1 cellular context compared by ENCODE assay signal in the genomic region with DNA sequence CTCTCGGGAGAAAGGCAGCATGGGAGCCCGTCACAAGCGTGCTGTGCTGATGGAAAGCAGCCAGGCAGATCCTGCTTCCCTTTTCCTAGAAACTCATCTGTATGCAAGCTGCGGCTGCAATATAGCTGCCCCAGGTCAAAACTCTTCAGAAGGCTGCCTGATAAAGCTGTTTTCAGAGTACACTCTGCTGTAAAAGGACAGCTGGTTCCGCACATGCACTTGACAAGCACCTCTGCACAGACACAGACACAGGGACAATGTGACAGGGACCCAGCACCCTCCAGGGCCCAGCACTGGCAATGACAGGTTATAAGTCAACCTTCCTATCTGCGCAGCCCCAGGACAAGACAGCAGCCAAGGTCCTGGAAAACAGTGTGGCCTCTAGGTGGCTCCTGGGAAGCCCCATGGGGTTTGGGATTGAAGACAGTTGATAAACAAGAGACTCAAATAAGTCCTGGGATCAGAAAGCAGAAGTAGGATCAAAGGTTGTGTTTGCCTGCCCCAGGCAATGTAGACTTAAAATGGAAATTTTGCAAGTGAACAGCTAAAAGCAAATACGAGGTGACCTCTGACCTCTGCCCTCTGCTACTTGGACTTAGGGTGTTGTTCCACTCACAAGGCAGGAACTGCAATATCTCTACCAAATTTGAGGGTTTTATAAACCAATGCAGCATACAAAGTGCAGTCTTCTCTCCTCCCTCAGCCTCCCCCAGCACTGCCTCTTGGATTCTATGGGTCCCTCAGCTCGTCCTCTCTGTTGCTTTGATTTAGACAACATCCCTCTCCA.
TF ChIP-seq lines count a peak whose summit lies in the region.

No MANE protein-coding gene starts in this region.

TF ChIP-seq in HepG2, 621 proteins besides CTCF, POLR2A, EP300 and RAD21 (continued from another document and continues in another):
- TF ChIP-seq, protein P1, sequence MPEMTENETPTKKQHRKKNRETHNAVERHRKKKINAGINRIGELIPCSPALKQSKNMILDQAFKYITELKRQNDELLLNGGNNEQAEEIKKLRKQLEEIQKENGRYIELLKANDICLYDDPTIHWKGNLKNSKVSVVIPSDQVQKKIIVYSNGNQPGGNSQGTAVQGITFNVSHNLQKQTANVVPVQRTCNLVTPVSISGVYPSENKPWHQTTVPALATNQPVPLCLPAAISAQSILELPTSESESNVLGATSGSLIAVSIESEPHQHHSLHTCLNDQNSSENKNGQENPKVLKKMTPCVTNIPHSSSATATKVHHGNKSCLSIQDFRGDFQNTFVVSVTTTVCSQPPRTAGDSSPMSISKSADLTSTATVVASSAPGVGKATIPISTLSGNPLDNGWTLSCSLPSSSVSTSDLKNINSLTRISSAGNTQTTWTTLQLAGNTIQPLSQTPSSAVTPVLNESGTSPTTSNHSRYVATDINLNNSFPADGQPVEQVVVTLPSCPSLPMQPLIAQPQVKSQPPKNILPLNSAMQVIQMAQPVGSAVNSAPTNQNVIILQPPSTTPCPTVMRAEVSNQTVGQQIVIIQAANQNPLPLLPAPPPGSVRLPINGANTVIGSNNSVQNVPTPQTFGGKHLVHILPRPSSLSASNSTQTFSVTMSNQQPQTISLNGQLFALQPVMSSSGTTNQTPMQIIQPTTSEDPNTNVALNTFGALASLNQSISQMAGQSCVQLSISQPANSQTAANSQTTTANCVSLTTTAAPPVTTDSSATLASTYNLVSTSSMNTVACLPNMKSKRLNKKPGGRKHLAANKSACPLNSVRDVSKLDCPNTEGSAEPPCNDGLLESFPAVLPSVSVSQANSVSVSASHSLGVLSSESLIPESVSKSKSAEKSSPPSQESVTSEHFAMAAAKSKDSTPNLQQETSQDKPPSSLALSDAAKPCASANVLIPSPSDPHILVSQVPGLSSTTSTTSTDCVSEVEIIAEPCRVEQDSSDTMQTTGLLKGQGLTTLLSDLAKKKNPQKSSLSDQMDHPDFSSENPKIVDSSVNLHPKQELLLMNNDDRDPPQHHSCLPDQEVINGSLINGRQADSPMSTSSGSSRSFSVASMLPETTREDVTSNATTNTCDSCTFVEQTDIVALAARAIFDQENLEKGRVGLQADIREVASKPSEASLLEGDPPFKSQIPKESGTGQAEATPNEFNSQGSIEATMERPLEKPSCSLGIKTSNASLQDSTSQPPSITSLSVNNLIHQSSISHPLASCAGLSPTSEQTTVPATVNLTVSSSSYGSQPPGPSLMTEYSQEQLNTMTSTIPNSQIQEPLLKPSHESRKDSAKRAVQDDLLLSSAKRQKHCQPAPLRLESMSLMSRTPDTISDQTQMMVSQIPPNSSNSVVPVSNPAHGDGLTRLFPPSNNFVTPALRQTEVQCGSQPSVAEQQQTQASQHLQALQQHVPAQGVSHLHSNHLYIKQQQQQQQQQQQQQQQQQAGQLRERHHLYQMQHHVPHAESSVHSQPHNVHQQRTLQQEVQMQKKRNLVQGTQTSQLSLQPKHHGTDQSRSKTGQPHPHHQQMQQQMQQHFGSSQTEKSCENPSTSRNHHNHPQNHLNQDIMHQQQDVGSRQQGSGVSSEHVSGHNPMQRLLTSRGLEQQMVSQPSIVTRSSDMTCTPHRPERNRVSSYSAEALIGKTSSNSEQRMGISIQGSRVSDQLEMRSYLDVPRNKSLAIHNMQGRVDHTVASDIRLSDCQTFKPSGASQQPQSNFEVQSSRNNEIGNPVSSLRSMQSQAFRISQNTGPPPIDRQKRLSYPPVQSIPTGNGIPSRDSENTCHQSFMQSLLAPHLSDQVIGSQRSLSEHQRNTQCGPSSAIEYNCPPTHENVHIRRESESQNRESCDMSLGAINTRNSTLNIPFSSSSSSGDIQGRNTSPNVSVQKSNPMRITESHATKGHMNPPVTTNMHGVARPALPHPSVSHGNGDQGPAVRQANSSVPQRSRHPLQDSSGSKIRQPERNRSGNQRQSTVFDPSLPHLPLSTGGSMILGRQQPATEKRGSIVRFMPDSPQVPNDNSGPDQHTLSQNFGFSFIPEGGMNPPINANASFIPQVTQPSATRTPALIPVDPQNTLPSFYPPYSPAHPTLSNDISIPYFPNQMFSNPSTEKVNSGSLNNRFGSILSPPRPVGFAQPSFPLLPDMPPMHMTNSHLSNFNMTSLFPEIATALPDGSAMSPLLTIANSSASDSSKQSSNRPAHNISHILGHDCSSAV (CRISPR knock-in tag; IDR thresholded peaks at IDR 0.05; ENCODE audit: borderline replicate concordance), result no peak
- TF ChIP-seq WIZ (CRISPR knock-in tag; IDR thresholded peaks at IDR 0.05) (no peak), ZNF570 (CRISPR knock-in tag; IDR thresholded peaks at IDR 0.05; ENCODE audit: borderline replicate concordance) (no peak), TRIM24 (CRISPR knock-in tag; IDR thresholded peaks at IDR 0.05) (peak; percentile 90), ZNF12 (CRISPR knock-in tag; IDR thresholded peaks at IDR 0.05) (0 out of 2 replicates have a peak, but pooled peaks have one; percentile 6), KLF15 (CRISPR knock-in tag; IDR thresholded peaks at IDR 0.05; ENCODE audit: borderline replicate concordance) (no peak), HNRNPH1 (optimal IDR thresholded peaks at IDR 0.05; ENCODE audit: low read depth, low read length) (no peak), ISX (CRISPR knock-in tag; conservative IDR thresholded peaks at IDR 0.05) (no peak), REXO4 (CRISPR knock-in tag; IDR thresholded peaks at IDR 0.05; ENCODE audit: borderline replicate concordance) (no peak), ATF1 (CRISPR knock-in tag; IDR thresholded peaks at IDR 0.05) (no peak), ZNF468 (CRISPR knock-in tag; IDR thresholded peaks at IDR 0.05) (no peak), ZMYM4 (CRISPR knock-in tag; IDR thresholded peaks at IDR 0.05) (peak; percentile 85), HNF4G (IDR thresholded peaks at IDR 0.05; ENCODE audit: borderline replicate concordance, low read depth, low read length) (peak; percentile 100), HNF4G (CRISPR knock-in tag; IDR thresholded peaks at IDR 0.05; ENCODE audit: borderline replicate concordance, low read depth) (peak; percentile 99), ISL2 (CRISPR knock-in tag; IDR thresholded peaks at IDR 0.05) (peak; percentile 90), ZNF224 (CRISPR knock-in tag; IDR thresholded peaks at IDR 0.05) (no peak), JUN (CRISPR knock-in tag; IDR thresholded peaks at IDR 0.05) (peak; percentile 58; the same call in 1 of the 2 replicates)
- TF ChIP-seq, protein P2, sequence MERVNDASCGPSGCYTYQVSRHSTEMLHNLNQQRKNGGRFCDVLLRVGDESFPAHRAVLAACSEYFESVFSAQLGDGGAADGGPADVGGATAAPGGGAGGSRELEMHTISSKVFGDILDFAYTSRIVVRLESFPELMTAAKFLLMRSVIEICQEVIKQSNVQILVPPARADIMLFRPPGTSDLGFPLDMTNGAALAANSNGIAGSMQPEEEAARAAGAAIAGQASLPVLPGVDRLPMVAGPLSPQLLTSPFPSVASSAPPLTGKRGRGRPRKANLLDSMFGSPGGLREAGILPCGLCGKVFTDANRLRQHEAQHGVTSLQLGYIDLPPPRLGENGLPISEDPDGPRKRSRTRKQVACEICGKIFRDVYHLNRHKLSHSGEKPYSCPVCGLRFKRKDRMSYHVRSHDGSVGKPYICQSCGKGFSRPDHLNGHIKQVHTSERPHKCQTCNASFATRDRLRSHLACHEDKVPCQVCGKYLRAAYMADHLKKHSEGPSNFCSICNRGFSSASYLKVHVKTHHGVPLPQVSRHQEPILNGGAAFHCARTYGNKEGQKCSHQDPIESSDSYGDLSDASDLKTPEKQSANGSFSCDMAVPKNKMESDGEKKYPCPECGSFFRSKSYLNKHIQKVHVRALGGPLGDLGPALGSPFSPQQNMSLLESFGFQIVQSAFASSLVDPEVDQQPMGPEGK (CRISPR knock-in tag; IDR thresholded peaks at IDR 0.05), result peak; percentile 78
- TF ChIP-seq, protein P3, sequence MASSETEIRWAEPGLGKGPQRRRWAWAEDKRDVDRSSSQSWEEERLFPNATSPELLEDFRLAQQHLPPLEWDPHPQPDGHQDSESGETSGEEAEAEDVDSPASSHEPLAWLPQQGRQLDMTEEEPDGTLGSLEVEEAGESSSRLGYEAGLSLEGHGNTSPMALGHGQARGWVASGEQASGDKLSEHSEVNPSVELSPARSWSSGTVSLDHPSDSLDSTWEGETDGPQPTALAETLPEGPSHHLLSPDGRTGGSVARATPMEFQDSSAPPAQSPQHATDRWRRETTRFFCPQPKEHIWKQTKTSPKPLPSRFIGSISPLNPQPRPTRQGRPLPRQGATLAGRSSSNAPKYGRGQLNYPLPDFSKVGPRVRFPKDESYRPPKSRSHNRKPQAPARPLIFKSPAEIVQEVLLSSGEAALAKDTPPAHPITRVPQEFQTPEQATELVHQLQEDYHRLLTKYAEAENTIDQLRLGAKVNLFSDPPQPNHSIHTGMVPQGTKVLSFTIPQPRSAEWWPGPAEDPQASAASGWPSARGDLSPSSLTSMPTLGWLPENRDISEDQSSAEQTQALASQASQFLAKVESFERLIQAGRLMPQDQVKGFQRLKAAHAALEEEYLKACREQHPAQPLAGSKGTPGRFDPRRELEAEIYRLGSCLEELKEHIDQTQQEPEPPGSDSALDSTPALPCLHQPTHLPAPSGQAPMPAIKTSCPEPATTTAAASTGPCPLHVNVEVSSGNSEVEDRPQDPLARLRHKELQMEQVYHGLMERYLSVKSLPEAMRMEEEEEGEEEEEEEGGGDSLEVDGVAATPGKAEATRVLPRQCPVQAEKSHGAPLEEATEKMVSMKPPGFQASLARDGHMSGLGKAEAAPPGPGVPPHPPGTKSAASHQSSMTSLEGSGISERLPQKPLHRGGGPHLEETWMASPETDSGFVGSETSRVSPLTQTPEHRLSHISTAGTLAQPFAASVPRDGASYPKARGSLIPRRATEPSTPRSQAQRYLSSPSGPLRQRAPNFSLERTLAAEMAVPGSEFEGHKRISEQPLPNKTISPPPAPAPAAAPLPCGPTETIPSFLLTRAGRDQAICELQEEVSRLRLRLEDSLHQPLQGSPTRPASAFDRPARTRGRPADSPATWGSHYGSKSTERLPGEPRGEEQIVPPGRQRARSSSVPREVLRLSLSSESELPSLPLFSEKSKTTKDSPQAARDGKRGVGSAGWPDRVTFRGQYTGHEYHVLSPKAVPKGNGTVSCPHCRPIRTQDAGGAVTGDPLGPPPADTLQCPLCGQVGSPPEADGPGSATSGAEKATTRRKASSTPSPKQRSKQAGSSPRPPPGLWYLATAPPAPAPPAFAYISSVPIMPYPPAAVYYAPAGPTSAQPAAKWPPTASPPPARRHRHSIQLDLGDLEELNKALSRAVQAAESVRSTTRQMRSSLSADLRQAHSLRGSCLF (CRISPR knock-in tag; IDR thresholded peaks at IDR 0.05; ENCODE audit: borderline replicate concordance), result no peak
- TF ChIP-seq, protein P4, sequence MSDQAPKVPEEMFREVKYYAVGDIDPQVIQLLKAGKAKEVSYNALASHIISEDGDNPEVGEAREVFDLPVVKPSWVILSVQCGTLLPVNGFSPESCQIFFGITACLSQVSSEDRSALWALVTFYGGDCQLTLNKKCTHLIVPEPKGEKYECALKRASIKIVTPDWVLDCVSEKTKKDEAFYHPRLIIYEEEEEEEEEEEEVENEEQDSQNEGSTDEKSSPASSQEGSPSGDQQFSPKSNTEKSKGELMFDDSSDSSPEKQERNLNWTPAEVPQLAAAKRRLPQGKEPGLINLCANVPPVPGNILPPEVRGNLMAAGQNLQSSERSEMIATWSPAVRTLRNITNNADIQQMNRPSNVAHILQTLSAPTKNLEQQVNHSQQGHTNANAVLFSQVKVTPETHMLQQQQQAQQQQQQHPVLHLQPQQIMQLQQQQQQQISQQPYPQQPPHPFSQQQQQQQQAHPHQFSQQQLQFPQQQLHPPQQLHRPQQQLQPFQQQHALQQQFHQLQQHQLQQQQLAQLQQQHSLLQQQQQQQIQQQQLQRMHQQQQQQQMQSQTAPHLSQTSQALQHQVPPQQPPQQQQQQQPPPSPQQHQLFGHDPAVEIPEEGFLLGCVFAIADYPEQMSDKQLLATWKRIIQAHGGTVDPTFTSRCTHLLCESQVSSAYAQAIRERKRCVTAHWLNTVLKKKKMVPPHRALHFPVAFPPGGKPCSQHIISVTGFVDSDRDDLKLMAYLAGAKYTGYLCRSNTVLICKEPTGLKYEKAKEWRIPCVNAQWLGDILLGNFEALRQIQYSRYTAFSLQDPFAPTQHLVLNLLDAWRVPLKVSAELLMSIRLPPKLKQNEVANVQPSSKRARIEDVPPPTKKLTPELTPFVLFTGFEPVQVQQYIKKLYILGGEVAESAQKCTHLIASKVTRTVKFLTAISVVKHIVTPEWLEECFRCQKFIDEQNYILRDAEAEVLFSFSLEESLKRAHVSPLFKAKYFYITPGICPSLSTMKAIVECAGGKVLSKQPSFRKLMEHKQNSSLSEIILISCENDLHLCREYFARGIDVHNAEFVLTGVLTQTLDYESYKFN (CRISPR knock-in tag; conservative IDR thresholded peaks at IDR 0.05), result peak; percentile 99
- TF ChIP-seq, protein P5, sequence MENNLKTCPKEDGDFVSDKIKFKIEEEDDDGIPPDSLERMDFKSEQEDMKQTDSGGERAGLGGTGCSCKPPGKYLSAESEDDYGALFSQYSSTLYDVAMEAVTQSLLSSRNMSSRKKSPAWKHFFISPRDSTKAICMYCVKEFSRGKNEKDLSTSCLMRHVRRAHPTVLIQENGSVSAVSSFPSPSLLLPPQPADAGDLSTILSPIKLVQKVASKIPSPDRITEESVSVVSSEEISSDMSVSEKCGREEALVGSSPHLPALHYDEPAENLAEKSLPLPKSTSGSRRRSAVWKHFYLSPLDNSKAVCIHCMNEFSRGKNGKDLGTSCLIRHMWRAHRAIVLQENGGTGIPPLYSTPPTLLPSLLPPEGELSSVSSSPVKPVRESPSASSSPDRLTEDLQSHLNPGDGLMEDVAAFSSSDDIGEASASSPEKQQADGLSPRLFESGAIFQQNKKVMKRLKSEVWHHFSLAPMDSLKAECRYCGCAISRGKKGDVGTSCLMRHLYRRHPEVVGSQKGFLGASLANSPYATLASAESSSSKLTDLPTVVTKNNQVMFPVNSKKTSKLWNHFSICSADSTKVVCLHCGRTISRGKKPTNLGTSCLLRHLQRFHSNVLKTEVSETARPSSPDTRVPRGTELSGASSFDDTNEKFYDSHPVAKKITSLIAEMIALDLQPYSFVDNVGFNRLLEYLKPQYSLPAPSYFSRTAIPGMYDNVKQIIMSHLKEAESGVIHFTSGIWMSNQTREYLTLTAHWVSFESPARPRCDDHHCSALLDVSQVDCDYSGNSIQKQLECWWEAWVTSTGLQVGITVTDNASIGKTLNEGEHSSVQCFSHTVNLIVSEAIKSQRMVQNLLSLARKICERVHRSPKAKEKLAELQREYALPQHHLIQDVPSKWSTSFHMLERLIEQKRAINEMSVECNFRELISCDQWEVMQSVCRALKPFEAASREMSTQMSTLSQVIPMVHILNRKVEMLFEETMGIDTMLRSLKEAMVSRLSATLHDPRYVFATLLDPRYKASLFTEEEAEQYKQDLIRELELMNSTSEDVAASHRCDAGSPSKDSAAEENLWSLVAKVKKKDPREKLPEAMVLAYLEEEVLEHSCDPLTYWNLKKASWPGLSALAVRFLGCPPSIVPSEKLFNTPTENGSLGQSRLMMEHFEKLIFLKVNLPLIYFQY (CRISPR knock-in tag; IDR thresholded peaks at IDR 0.05; ENCODE audit: borderline replicate concordance), result peak; percentile 80
- TF ChIP-seq, protein P6, sequence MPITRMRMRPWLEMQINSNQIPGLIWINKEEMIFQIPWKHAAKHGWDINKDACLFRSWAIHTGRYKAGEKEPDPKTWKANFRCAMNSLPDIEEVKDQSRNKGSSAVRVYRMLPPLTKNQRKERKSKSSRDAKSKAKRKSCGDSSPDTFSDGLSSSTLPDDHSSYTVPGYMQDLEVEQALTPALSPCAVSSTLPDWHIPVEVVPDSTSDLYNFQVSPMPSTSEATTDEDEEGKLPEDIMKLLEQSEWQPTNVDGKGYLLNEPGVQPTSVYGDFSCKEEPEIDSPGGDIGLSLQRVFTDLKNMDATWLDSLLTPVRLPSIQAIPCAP (CRISPR knock-in tag; IDR thresholded peaks at IDR 0.05; ENCODE audit: low read depth), result no peak
